Comparison of ENCODE assay signal across 18 cellular contexts in genomic region chr3:64796597-64796996, GRCh38.
DNase-seq lines count a peak whose midpoint lies in the region; ATAC-seq, FAIRE-seq and TF ChIP-seq lines count a peak whose summit lies in the region.
"Had no signal": no experiment of that assay in that cellular context is flagged by ENCODE, and none has a peak within 500 bp of the region (broad histone marks: within the 10 kb centered on the region; RNA-seq: fewer than 3 reads in every experiment).

No MANE protein-coding gene starts in this region.

- ATAC-seq in HG03354 (IDR thresholded peaks at IDR 0.05; ENCODE audit: poor library complexity, severe bottlenecking, unreplicated experiment), result no peak
- ATAC-seq: lower lobe of right lung, pancreas had no signal

- TF ChIP-seq CTCF in NB4 (IDR thresholded peaks at IDR 0.05; ENCODE audit: low read depth, low read length) (no peak), bronchial epithelial cell (IDR thresholded peaks at IDR 0.05; ENCODE audit: insufficient read depth, low read length, severe bottlenecking) (no peak)

- H3K27me3 ChIP-seq in bronchial epithelial cell (ENCODE audit: control insufficient read depth, insufficient read depth, low read length), result peaks cover 1% of the 10 kb centered on the region
- H3K27me3 ChIP-seq: dorsolateral prefrontal cortex, MG63, pancreas had no signal

- H3K4me3 ChIP-seq in NB4 (ENCODE audit: low read depth, low read length) (no peak overlapping the region), bronchial epithelial cell (ENCODE audit: low read depth, low read length) (no peak overlapping the region)
- H3K4me3 ChIP-seq: dorsolateral prefrontal cortex, lower lobe of right lung, MG63, pancreas, smooth muscle cell had no signal

- H3K36me3 ChIP-seq in bronchial epithelial cell (ENCODE audit: control insufficient read depth, insufficient read depth, low read length), result no peaks in the 10 kb centered on the region
- H3K36me3 ChIP-seq: MG63, pancreas had no signal

- peak; percentile 8 for DNase-seq in ELR (ENCODE audit: low read depth)
- peak; percentile 15 for DNase-seq in NB4 (ENCODE audit: low read depth)
- peak; percentile 62 for DNase-seq in bronchial epithelial cell (ENCODE audit: low read depth)
- peak; percentile 47 to 91 for DNase-seq in lung microvascular endothelial cell (ENCODE audit: low read depth in 2 of 2)
- DNase-seq in activated CD4-positive, CD25-positive, alpha-beta regulatory T cell treated with anti-CD3 and anti-CD28 coated beads, Interleukin-2, amount 50 U/mL, for 72 hours, result no peak
- no peak for DNase-seq in Ammon's horn (ENCODE audit: low spot score)
- DNase-seq: activated CD4-positive, alpha-beta T cell treated with anti-CD3 and anti-CD28 coated beads for 1 hour; dorsolateral prefrontal cortex; lower lobe of right lung; MG63; naive B cell; NCI-H2081 treated with DMSO at 0.1 percent for 48 hours; NCI-H510A treated with DMSO at 0.1 percent for 48 hours; pancreas; SIG-M5; substantia nigra had no signal

- no peak for TF ChIP-seq POLR2A in NB4 (IDR thresholded peaks at IDR 0.05; ENCODE audit: extremely low read depth, insufficient read length)

- FAIRE-seq in bronchial epithelial cell (lab: Jason Lieb, UNC), result no peak
- FAIRE-seq: pancreas had no signal

Comparison
In these comparisons a context has a peak if more than half of its experiments do, and no peak if none do; other contexts are left out.
1. DNase-seq: peak in ELR (single experiment), NB4 (single experiment), bronchial epithelial cell (single experiment) and lung microvascular endothelial cell (2 of 2); none in activated CD4-positive, CD25-positive, alpha-beta regulatory T cell treated with anti-CD3 and anti-CD28 coated beads, Interleukin-2, amount 50 U/mL, for 72 hours (single experiment) and Ammon's horn (single experiment).